Comparison of ENCODE assay signal across 8 cellular contexts in the genomic region with DNA sequence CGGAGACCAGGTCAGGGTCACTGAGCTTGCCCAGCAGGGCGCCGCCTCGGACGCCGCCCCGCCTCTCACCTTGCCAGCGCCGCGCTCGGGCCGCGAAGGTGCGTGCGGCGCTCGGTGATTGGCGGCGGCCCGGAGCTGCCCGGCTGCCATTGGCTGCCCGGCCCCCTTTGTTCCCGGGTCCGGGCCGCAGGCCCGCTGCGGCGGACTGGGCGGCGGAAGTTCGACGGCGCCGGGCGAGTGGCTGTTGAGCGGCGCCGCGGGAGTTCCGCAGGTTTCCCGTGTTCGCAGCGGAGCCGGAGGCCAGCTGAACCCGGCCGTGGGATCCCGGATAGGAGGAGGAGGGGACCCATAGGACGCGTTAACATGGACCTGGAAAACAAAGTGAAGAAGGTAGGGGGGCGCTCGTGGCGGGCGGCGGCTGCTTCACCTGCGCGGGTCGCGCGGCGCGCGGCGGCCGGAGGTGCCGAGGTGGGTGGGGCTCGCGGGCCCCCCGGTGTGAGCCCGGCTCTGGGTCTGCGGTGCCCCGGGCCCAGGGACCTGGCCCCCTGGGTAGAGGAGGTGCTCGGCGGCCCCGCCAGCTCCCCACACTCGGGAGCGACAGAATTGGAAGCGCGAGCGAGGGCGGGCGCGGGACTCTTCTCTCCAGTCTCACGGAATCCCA. TPM values are rescaled to one million over a fixed set of nuclear protein-coding genes. Genes with fewer than 3 reads are reported as not detected.
DNase-seq lines count a peak whose midpoint lies in the region; ATAC-seq and TF ChIP-seq lines count a peak whose summit lies in the region.

A gene with protein sequence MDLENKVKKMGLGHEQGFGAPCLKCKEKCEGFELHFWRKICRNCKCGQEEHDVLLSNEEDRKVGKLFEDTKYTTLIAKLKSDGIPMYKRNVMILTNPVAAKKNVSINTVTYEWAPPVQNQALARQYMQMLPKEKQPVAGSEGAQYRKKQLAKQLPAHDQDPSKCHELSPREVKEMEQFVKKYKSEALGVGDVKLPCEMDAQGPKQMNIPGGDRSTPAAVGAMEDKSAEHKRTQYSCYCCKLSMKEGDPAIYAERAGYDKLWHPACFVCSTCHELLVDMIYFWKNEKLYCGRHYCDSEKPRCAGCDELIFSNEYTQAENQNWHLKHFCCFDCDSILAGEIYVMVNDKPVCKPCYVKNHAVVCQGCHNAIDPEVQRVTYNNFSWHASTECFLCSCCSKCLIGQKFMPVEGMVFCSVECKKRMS (plus strand): TSS at position 195 of the 661 bp plus-strand sequence. CDS start 169 bp downstream, at position 364.

- TF ChIP-seq CTCF in uterus (IDR thresholded peaks at IDR 0.05) = no peak

- peak within 1 kb of the TSS; percentile 44 for H2AK5ac ChIP-seq in trophoblast cell (ENCODE audit: low read length)

- peak within 1 kb of the TSS; percentile 88 for H3K9ac ChIP-seq in trophoblast cell (ENCODE audit: low read length)

- peak; percentile 75 to 81 for TF ChIP-seq POLR2A in uterus (IDR thresholded peaks at IDR 0.05)

- no CpG with 5 or more reads among the region's 83 CpGs for WGBS in trophoblast cell (ENCODE audit: extremely low coverage, insufficient coverage, insufficient read length)

- H3K36me3 ChIP-seq in trophoblast cell (ENCODE audit: control insufficient read depth in 1 of 2, insufficient read depth in 2 of 2, low read length in 2 of 2) (no peaks in the 10 kb centered on the region), uterus (no peaks in the 10 kb centered on the region)

- peak within 1 kb of the TSS; percentile 87 for H3K14ac ChIP-seq in trophoblast cell (ENCODE audit: low read length)

- H3K79me1 ChIP-seq in trophoblast cell (ENCODE audit: low read length) = peaks cover 9% of the 10 kb centered on the region

- peak within 1 kb of the TSS; percentile 98 for H3K18ac ChIP-seq in trophoblast cell (ENCODE audit: low read length)

- peak within 1 kb of the TSS; percentile 91 for H4K91ac ChIP-seq in trophoblast cell (ENCODE audit: low read depth, low read length)

- no peak within 1 kb of the TSS for H3K23ac ChIP-seq in trophoblast cell (ENCODE audit: low read length)

- DNase-seq in CD1c-positive myeloid dendritic cell (ENCODE audit: extremely low spot score) (peak; percentile 78), RPMI8226 (peak; percentile 90), glomerular endothelial cell (ENCODE audit: extremely low read depth, low read depth, low spot score) (no peak), trophoblast cell (peak; percentile 86 to 91), uterus (peak; percentile 46 to 59)
- DNase-seq in activated effector memory CD4-positive, alpha-beta T cell treated with Interleukin-2 at 50 U/mL for 16 hours = peak; percentile 52

- H2BK5ac ChIP-seq in trophoblast cell (ENCODE audit: low read depth, low read length, poor library complexity) = peak within 1 kb of the TSS; percentile 88

- peak within 1 kb of the TSS; percentile 97 for H4K12ac ChIP-seq in trophoblast cell (ENCODE audit: low read depth, low read length)

- peak within 1 kb of the TSS; percentile 96 for H3K4ac ChIP-seq in trophoblast cell (ENCODE audit: low read depth, low read length)

- H2AFZ ChIP-seq in trophoblast cell (ENCODE audit: insufficient read depth, low read length, poor library complexity) = peak within 1 kb of the TSS; percentile 88

- intact Hi-C loops in uterus (cut with DNase I; ENCODE audit: low total_unique reads) = no loop called here

- H4K8ac ChIP-seq in trophoblast cell (ENCODE audit: low read depth, low read length) = peak within 1 kb of the TSS; percentile 97

- peaks cover 8% of the 10 kb centered on the region for H3K79me2 ChIP-seq in trophoblast cell (ENCODE audit: control insufficient read depth, insufficient read depth, low read length, poor library complexity)

- H3K4me3 ChIP-seq in trophoblast cell (ENCODE audit: low read depth, low read length) = peak within 1 kb of the TSS; percentile 83
- H3K4me3 ChIP-seq in uterus = peak within 1 kb of the TSS; percentile 55

- no peaks in the 10 kb centered on the region for H3K4me1 ChIP-seq in trophoblast cell (ENCODE audit: control insufficient read depth in 1 of 2, insufficient read depth in 2 of 2, low read length in 2 of 2)
- H3K4me1 ChIP-seq in uterus = no peaks in the 10 kb centered on the region

- H3K9me3 ChIP-seq in trophoblast cell (ENCODE audit: insufficient read depth, low read depth, low read length) = no peaks in the 10 kb centered on the region
- H3K9me3 ChIP-seq in uterus = no peaks in the 10 kb centered on the region

- H2BK120ac ChIP-seq in trophoblast cell (ENCODE audit: insufficient read depth, low read length, poor library complexity) = peak within 1 kb of the TSS; percentile 92

- H3K4me2 ChIP-seq in trophoblast cell (ENCODE audit: low read length) = peak within 1 kb of the TSS; percentile 63

- peak within 1 kb of the TSS; percentile 91 for H3K27ac ChIP-seq in trophoblast cell (ENCODE audit: low read depth, low read length)
- peak within 1 kb of the TSS; percentile 89 to 98 for H3K27ac ChIP-seq in uterus

- ATAC-seq in GM19328 (IDR thresholded peaks at IDR 0.05; ENCODE audit: unreplicated experiment) (peak; percentile 83), HG03460 (IDR thresholded peaks at IDR 0.05; ENCODE audit: unreplicated experiment) (peak; percentile 83)

- H3K27me3 ChIP-seq in trophoblast cell (ENCODE audit: insufficient read depth, low read length) (no peaks in the 10 kb centered on the region), uterus (no peaks in the 10 kb centered on the region)

- no peak within 1 kb of the TSS for H2BK12ac ChIP-seq in trophoblast cell (ENCODE audit: low read length)

RNA-seq across cellular contexts. Expression of the gene that starts here (rescaled TPM):
- 73.9 and 94.4 TPM in 2 replicates for total RNA-seq in glomerular endothelial cell
- polyA plus RNA-seq in trophoblast cell (2013) = 166 and 171 TPM in 2 replicates
- total RNA-seq in uterus = 100 to 1,000 TPM; 115 to 189 (median 146) TPM
